Comparison of ENCODE assay signal across 9 cellular contexts in the genomic region with DNA sequence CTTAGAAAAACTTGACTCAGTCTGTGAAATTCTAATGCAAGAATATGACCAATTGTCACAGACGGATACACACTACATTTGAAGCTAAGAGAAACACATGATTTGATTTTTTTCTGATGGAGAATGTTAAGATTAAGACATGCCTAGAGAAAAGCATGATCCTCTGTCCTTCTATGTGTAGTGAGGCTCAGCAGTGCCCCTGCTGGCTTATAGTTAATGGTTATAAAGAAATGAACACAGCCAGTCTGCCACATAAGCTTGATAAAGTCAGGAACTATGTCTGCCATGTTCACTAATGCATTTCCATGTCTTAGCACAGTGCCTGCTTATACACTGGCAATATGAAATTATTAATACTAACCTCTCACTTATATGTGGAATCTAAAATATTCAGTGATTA.
DNase-seq lines count a peak whose midpoint lies in the region; ATAC-seq and TF ChIP-seq lines count a peak whose summit lies in the region.
"Had no signal": no experiment of that assay in that cellular context is flagged by ENCODE, and none has a peak within 500 bp of the region (broad histone marks: within the 10 kb centered on the region; RNA-seq: fewer than 3 reads in every experiment).

No MANE protein-coding gene starts in this region.

- no peak overlapping the region for H3K27ac Mint-ChIP-seq in immature natural killer cell

- no peak overlapping the region for H3K4me3 ChIP-seq in MG63
- H3K4me3 ChIP-seq: ovary had no signal

- H3K4me3 Mint-ChIP-seq in immature natural killer cell: no peak overlapping the region

- peak; percentile 93 for ATAC-seq in SK-N-SH treated with all-trans-retinoic acid at 6 μM for 48 hours
- peak; percentile 64 for ATAC-seq in left lobe of liver

- POLR2A ChIA-PET in HEK293T (lab: Yijun Ruan, JAX): no interaction called here

- no peaks in the 10 kb centered on the region for H3K36me3 ChIP-seq in MG63
- H3K36me3 ChIP-seq: ovary had no signal

- CTCF ChIA-PET in HEK293T (lab: Yijun Ruan, JAX): interaction anchor here (0.7 to 1.4 kb wide), 3 partner anchors 11 to 381 kb away, joined by 3 to 5 read pairs (median 3); no protein-coding TSS in a partner anchor

- H3K9me3 Mint-ChIP-seq in immature natural killer cell: peaks cover 0 to 2% (median 0%) of the 10 kb centered on the region in 6 donors

- H3K27me3 ChIP-seq in MG63: no peaks in the 10 kb centered on the region
- H3K27me3 ChIP-seq: ovary had no signal

- peak; percentile 25 for DNase-seq in COLO668 (lab: John Stamatoyannopoulos, UW; ENCODE audit: unreplicated experiment)
- DNase-seq in HEK293T (ENCODE audit: extremely low spot score): peak; percentile 33
- no peak for DNase-seq in left lobe of liver (ENCODE audit: low spot score)
- DNase-seq in 8988T: no peak
- DNase-seq in activated naive CD4-positive, alpha-beta T cell treated with Interleukin-2 at 50 U/mL for 16 hours: no peak
- DNase-seq in immature natural killer cell: no peak
- DNase-seq in MG63: no peak
- DNase-seq: ovary had no signal

- no peaks in the 10 kb centered on the region for H3K9me3 ChIP-seq in MG63
- H3K9me3 ChIP-seq: ovary had no signal

- no peaks in the 10 kb centered on the region for H3K36me3 Mint-ChIP-seq in immature natural killer cell

- H3K4me1 Mint-ChIP-seq in immature natural killer cell: no peaks in the 10 kb centered on the region

- peaks cover 0 to 2% (median 0%) of the 10 kb centered on the region in 3 donors for H3K27me3 Mint-ChIP-seq in immature natural killer cell (ENCODE audit: low read depth in 3 of 3)

TF ChIP-seq in HEK293T, 16 proteins besides CTCF, POLR2A, EP300 and RAD21:
- TF ChIP-seq SUZ12 (IDR thresholded peaks at IDR 0.05): no peak
- TF ChIP-seq FOXA1 (IDR thresholded peaks at IDR 0.05): no peak
- no peak for TF ChIP-seq BHLHE40 (IDR thresholded peaks at IDR 0.05; ENCODE audit: borderline replicate concordance)
- TF ChIP-seq ELF4 (IDR thresholded peaks at IDR 0.05): no peak
- no peak for TF ChIP-seq L3MBTL2 (conservative IDR thresholded peaks at IDR 0.05)
- no peak for TF ChIP-seq SP1 (IDR thresholded peaks at IDR 0.05)
- no peak for TF ChIP-seq FOXM1 (IDR thresholded peaks at IDR 0.05; ENCODE audit: borderline replicate concordance)
TF ChIP-seq in HEK293T: peak in this region for 0.

TF ChIP-seq in SK-N-SH treated with all-trans-retinoic acid at 6 μM for 48 hours, 23 proteins besides CTCF, POLR2A, EP300 and RAD21:
- TF ChIP-seq ARNTL (CRISPR knock-in tag; IDR thresholded peaks at IDR 0.05; ENCODE audit: borderline replicate concordance, low read depth): no peak
- no peak for TF ChIP-seq PATZ1 (CRISPR knock-in tag; IDR thresholded peaks at IDR 0.05; ENCODE audit: borderline replicate concordance)
- no peak for TF ChIP-seq ISL1 (CRISPR knock-in tag; IDR thresholded peaks at IDR 0.05)
- TF ChIP-seq RARB (CRISPR knock-in tag; IDR thresholded peaks at IDR 0.05): no peak
- no peak for TF ChIP-seq CREB5 (CRISPR knock-in tag; IDR thresholded peaks at IDR 0.05; ENCODE audit: low read depth)
- TF ChIP-seq, protein P1, sequence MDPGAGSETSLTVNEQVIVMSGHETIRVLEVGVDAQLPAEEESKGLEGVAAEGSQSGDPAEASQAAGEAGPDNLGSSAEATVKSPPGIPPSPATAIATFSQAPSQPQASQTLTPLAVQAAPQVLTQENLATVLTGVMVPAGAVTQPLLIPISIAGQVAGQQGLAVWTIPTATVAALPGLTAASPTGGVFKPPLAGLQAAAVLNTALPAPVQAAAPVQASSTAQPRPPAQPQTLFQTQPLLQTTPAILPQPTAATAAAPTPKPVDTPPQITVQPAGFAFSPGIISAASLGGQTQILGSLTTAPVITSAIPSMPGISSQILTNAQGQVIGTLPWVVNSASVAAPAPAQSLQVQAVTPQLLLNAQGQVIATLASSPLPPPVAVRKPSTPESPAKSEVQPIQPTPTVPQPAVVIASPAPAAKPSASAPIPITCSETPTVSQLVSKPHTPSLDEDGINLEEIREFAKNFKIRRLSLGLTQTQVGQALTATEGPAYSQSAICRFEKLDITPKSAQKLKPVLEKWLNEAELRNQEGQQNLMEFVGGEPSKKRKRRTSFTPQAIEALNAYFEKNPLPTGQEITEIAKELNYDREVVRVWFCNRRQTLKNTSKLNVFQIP (CRISPR knock-in tag; IDR thresholded peaks at IDR 0.05; ENCODE audit: borderline replicate concordance, low read depth): no peak
- TF ChIP-seq GLIS3 (CRISPR knock-in tag; IDR thresholded peaks at IDR 0.05): no peak
- no peak for TF ChIP-seq BACH2 (CRISPR knock-in tag; IDR thresholded peaks at IDR 0.05; ENCODE audit: borderline replicate concordance)
- no peak for TF ChIP-seq ESRRG (CRISPR knock-in tag; IDR thresholded peaks at IDR 0.05)
- no peak for TF ChIP-seq CSRNP3 (CRISPR knock-in tag; IDR thresholded peaks at IDR 0.05)
- no peak for TF ChIP-seq ZNF565 (CRISPR knock-in tag; conservative IDR thresholded peaks at IDR 0.05; ENCODE audit: low read depth)
- TF ChIP-seq ZFP3 (CRISPR knock-in tag; IDR thresholded peaks at IDR 0.05): no peak
- TF ChIP-seq CSDC2 (CRISPR knock-in tag; IDR thresholded peaks at IDR 0.05): no peak

Comparison
In these comparisons a context has a peak if more than half of its experiments do, and no peak if none do; other contexts are left out.
1. DNase-seq: peak in COLO668 (single experiment) and HEK293T (single experiment); none in left lobe of liver (single experiment), 8988T (single experiment), activated naive CD4-positive, alpha-beta T cell treated with Interleukin-2 at 50 U/mL for 16 hours (single experiment), immature natural killer cell (0 of 3) and MG63 (single experiment).